In genomic region chr12:30043151-30043550, GRCh38 we compare ENCODE assay signal across 22 cellular contexts.
"Had no signal": no experiment of that assay in that cellular context is flagged by ENCODE, and none has a peak within 500 bp of the region (broad histone marks: within the 10 kb centered on the region; RNA-seq: fewer than 3 reads in every experiment).

No MANE protein-coding gene starts in this region.

- H3K4me1 Mint-ChIP-seq: activated CD4-positive, alpha-beta T cell treated with anti-CD3 and anti-CD28 coated beads, Interleukin-2, amount 10 ng/mL, durations not matched to agents 24 days and 14 days; activated naive CD4-positive, alpha-beta T cell treated with anti-CD3 and anti-CD28 coated beads, Interleukin-2, amount 50 U/mL, for 24 hours; activated naive CD8-positive, alpha-beta T cell treated with anti-CD3 and anti-CD28 coated beads, Interleukin-2, amount 50 U/mL, for 24 hours; activated T-helper 17 cell treated with anti-CD3 and anti-CD28 coated beads, Interleukin-2, amount 50 U/mL, for 72 hours; natural killer cell had no signal

- H3K9me3 Mint-ChIP-seq: neural progenitor cell; T-helper 2 cell treated with Interferon-gamma antibody and Interleukin-4, amounts not matched to agents 5 μg/mL and 100 μg/mL, for 36 hours had no signal

- H3K36me3 Mint-ChIP-seq: activated CD4-positive, alpha-beta memory T cell treated with anti-CD3 and anti-CD28 coated beads for 36 hours; activated naive CD4-positive, alpha-beta T cell treated with anti-CD3 and anti-CD28 coated beads, Interleukin-2, amount 50 U/mL, for 24 hours; natural killer cell; neural progenitor cell had no signal

- DNase-seq: activated CD4-positive, alpha-beta memory T cell treated with anti-CD3 and anti-CD28 coated beads for 36 hours; activated CD4-positive, alpha-beta T cell treated with anti-CD3 and anti-CD28 coated beads, Interleukin-2, amount 10 ng/mL, durations not matched to agents 24 days and 14 days; activated CD4-positive, CD25-positive, alpha-beta regulatory T cell treated with anti-CD3 and anti-CD28 coated beads, Interleukin-2, amount 50 U/mL, for 72 hours; activated CD8-positive, alpha-beta memory T cell treated with anti-CD3 and anti-CD28 coated beads, Interleukin-2, amount 50 U/mL, for 48 hours; activated naive CD8-positive, alpha-beta T cell treated with anti-CD3 and anti-CD28 coated beads, Interleukin-2, amount 50 U/mL, for 24 hours; activated T-cell treated with anti-CD3 and anti-CD28 coated beads, Interleukin-2, amount 50 U/mL, for 24 hours; amygdala; central memory CD4-positive, alpha-beta T cell; head of caudate nucleus; hippocampal formation; kidney; midbrain; natural killer cell; occipital lobe; right cardiac atrium; stimulated activated CD4-positive, alpha-beta T cell treated with anti-CD3 and anti-CD28 coated beads, Interleukin-15, amount 100 ng/mL, for 24 hours; stimulated activated CD4-positive, alpha-beta T cell treated with anti-CD3 and anti-CD28 coated beads, Interleukin-2, amount 100 ng/mL, for 24 hours; stimulated activated naive CD4-positive, alpha-beta T cell had no signal

- H3K4me3 Mint-ChIP-seq: activated CD4-positive, alpha-beta memory T cell treated with anti-CD3 and anti-CD28 coated beads for 36 hours; activated CD4-positive, alpha-beta T cell treated with anti-CD3 and anti-CD28 coated beads, Interleukin-2, amount 10 ng/mL, durations not matched to agents 24 days and 14 days; activated naive CD4-positive, alpha-beta T cell treated with anti-CD3 and anti-CD28 coated beads, Interleukin-2, amount 50 U/mL, for 24 hours; activated naive CD8-positive, alpha-beta T cell treated with anti-CD3 and anti-CD28 coated beads, Interleukin-2, amount 50 U/mL, for 24 hours; activated T-cell treated with anti-CD3 and anti-CD28 coated beads, Interleukin-2, amount 50 U/mL, for 24 hours; activated T-helper 17 cell treated with anti-CD3 and anti-CD28 coated beads, Interleukin-2, amount 50 U/mL, for 72 hours; natural killer cell; neural progenitor cell; T-helper 2 cell treated with Interferon-gamma antibody and Interleukin-4, amounts not matched to agents 5 μg/mL and 100 μg/mL, for 36 hours had no signal

- H3K27me3 Mint-ChIP-seq: activated CD4-positive, alpha-beta memory T cell treated with anti-CD3 and anti-CD28 coated beads for 36 hours; activated CD4-positive, alpha-beta T cell treated with anti-CD3 and anti-CD28 coated beads, Interleukin-2, amount 10 ng/mL, durations not matched to agents 24 days and 14 days; activated naive CD4-positive, alpha-beta T cell treated with anti-CD3 and anti-CD28 coated beads, Interleukin-2, amount 50 U/mL, for 24 hours; activated naive CD8-positive, alpha-beta T cell treated with anti-CD3 and anti-CD28 coated beads, Interleukin-2, amount 50 U/mL, for 24 hours; activated T-cell treated with anti-CD3 and anti-CD28 coated beads, Interleukin-2, amount 50 U/mL, for 24 hours; activated T-helper 17 cell treated with anti-CD3 and anti-CD28 coated beads, Interleukin-2, amount 50 U/mL, for 72 hours had no signal

- ATAC-seq: activated naive CD8-positive, alpha-beta T cell treated with anti-CD3 and anti-CD28 coated beads, Interleukin-2, amount 50 U/mL, for 24 hours; activated T-helper 17 cell treated with anti-CD3 and anti-CD28 coated beads, Interleukin-2, amount 50 U/mL, for 72 hours; natural killer cell; right cardiac atrium had no signal

- H3K27ac Mint-ChIP-seq: activated CD4-positive, alpha-beta memory T cell treated with anti-CD3 and anti-CD28 coated beads for 36 hours; activated CD4-positive, alpha-beta T cell treated with anti-CD3 and anti-CD28 coated beads, Interleukin-2, amount 10 ng/mL, durations not matched to agents 24 days and 14 days; activated naive CD4-positive, alpha-beta T cell treated with anti-CD3 and anti-CD28 coated beads, Interleukin-2, amount 50 U/mL, for 24 hours; activated naive CD8-positive, alpha-beta T cell treated with anti-CD3 and anti-CD28 coated beads, Interleukin-2, amount 50 U/mL, for 24 hours; activated T-cell treated with anti-CD3 and anti-CD28 coated beads, Interleukin-2, amount 50 U/mL, for 24 hours; activated T-helper 17 cell treated with anti-CD3 and anti-CD28 coated beads, Interleukin-2, amount 50 U/mL, for 72 hours; natural killer cell; neural progenitor cell; T-helper 2 cell treated with Interferon-gamma antibody and Interleukin-4, amounts not matched to agents 5 μg/mL and 100 μg/mL, for 36 hours had no signal
